Comparison of ENCODE assay signal across 1 cellular context in genomic region chr22:50199836-50200332, GRCh38.
TF ChIP-seq lines count a peak whose summit lies in the region.

No MANE protein-coding gene starts in this region.

TF ChIP-seq in WTC11, 78 proteins besides CTCF, POLR2A, EP300 and RAD21 (continued from another document):
- TF ChIP-seq ZBTB43 (CRISPR knock-in tag; IDR thresholded peaks at IDR 0.05), result no peak
- TF ChIP-seq SP1 (CRISPR knock-in tag; conservative IDR thresholded peaks at IDR 0.05), result no peak
- no peak for TF ChIP-seq IRF1 (CRISPR knock-in tag; IDR thresholded peaks at IDR 0.05)
- TF ChIP-seq GRHL2 (CRISPR knock-in tag; IDR thresholded peaks at IDR 0.05; ENCODE audit: insufficient replicate concordance, severe bottlenecking), result no peak
- 0 out of 2 replicates have a peak, but pooled peaks have one; percentile 11 for TF ChIP-seq ERG (CRISPR knock-in tag; IDR thresholded peaks at IDR 0.05)
- no peak for TF ChIP-seq ATF6 (CRISPR knock-in tag; IDR thresholded peaks at IDR 0.05)
- TF ChIP-seq ATF3 (CRISPR knock-in tag; conservative IDR thresholded peaks at IDR 0.05), result no peak
- no peak for TF ChIP-seq SMAD3 (CRISPR knock-in tag; IDR thresholded peaks at IDR 0.05; ENCODE audit: borderline replicate concordance)
- no peak for TF ChIP-seq IRF2 (CRISPR knock-in tag; IDR thresholded peaks at IDR 0.05; ENCODE audit: borderline replicate concordance, low read depth)
- 0 out of 2 replicates have a peak, but pooled peaks have one; percentile 41 for TF ChIP-seq AR (CRISPR knock-in tag; IDR thresholded peaks at IDR 0.05)
- no peak for TF ChIP-seq ZSCAN18 (CRISPR knock-in tag; IDR thresholded peaks at IDR 0.05)
- no peak for TF ChIP-seq ZNF671 (CRISPR knock-in tag; IDR thresholded peaks at IDR 0.05)
- TF ChIP-seq NFE2L1 (CRISPR knock-in tag; IDR thresholded peaks at IDR 0.05), result no peak
- TF ChIP-seq ZNF416 (CRISPR knock-in tag; IDR thresholded peaks at IDR 0.05), result no peak
- no peak for TF ChIP-seq FOXK1 (CRISPR knock-in tag; IDR thresholded peaks at IDR 0.05)
